ENCODE assay signal across 8 cellular contexts in the genomic region with DNA sequence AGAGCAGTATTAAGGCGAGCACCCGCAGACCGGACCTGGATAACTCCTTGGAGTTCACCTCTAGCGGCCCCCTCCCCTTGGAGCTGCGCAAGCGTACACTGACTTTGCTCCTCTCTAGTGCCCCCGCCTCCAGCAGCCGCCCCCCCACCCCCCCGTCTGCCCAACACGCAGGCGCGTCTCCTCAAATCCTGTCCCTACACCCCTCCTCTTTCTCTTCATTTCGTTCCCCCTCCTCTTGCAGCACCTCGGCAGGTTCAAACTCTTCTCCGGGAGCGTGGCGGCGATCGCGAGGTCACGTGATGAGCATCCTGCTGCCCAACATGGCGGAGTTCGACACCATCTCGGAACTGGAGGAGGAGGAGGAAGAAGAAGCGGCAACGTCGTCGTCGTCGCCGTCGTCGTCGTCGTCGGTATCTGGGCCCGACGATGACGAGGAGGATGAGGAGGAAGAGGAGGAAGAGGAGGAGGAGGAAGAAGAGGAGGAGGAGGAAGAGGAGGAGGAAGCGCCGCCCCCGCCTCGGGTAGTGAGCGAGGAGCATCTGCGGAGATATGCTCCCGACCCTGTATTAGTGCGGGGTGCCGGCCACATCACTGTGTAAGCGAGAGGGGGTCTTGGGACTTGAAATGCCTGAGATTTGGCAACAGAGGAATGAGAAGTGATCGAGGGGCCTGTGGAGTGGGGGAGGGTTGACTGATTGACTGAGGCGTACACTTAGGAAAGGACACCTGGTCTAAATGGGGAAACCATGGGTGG. TPM values are rescaled to one million over a fixed set of nuclear protein-coding genes. Genes with fewer than 3 reads are reported as not detected.
DNase-seq lines count a peak whose midpoint lies in the region; ATAC-seq and TF ChIP-seq lines count a peak whose summit lies in the region.

A gene (plus strand): TSS at position 212 of the 754 bp plus-strand sequence. CDS start 88 bp downstream, at position 300.

- H3K4me1 ChIP-seq in left lung: no peaks in the 10 kb centered on the region

- TF ChIP-seq CTCF in left lung (IDR thresholded peaks at IDR 0.05): no peak

- peak within 1 kb of the TSS; percentile 31 to 49 for H3K4me3 ChIP-seq in left lung

- H3K27me3 ChIP-seq in left lung: no peaks in the 10 kb centered on the region

- DNase-seq in NK-92 treated with Interleukin-12 subunit alpha and Interleukin-12 subunit beta, amount 100 ng/mL, for 24 hours (lab: John Stamatoyannopoulos, UW): peak; percentile 46
- DNase-seq in NK-92 (lab: John Stamatoyannopoulos, UW; ENCODE audit: unreplicated experiment) (no peak), NCI-H2227 treated with DMSO at 0.1 percent for 48 hours (lab: John Stamatoyannopoulos, UW) (peak; percentile 93), dedifferentiated amniotic fluid mesenchymal stem cell (ENCODE audit: extremely low spot score) (peak; percentile 37), left lung (peak; percentile 67 to 79)
- DNase-seq in activated CD4-positive, alpha-beta T cell treated with anti-CD3 and anti-CD28 coated beads, Interleukin-2, amount 50 U/mL, for 1 hour: peak; percentile 61
- peak; percentile 44 to 48 for DNase-seq in stimulated activated CD4-positive, alpha-beta T cell treated with anti-CD3 and anti-CD28 coated beads, Interleukin-2, amount 100 ng/mL, for 48 hours

- peak within 1 kb of the TSS; percentile 54 to 74 for H3K27ac ChIP-seq in left lung

- H3K9me3 ChIP-seq in left lung: no peaks in the 10 kb centered on the region

- peak; percentile 49 for ATAC-seq in HG03064 (IDR thresholded peaks at IDR 0.05; ENCODE audit: low read depth, unreplicated experiment)
- peak; percentile 89 for ATAC-seq in left lung

- H3K36me3 ChIP-seq in left lung: no peaks in the 10 kb centered on the region

- intact Hi-C loops in left lung (cut with DNase I): no loop called here

RNA-seq across cellular contexts. Expression of the gene that starts here (rescaled TPM):
- 1 to 10 TPM; 7.2 to 9.0 TPM for total RNA-seq in left lung
